In the genomic region with DNA sequence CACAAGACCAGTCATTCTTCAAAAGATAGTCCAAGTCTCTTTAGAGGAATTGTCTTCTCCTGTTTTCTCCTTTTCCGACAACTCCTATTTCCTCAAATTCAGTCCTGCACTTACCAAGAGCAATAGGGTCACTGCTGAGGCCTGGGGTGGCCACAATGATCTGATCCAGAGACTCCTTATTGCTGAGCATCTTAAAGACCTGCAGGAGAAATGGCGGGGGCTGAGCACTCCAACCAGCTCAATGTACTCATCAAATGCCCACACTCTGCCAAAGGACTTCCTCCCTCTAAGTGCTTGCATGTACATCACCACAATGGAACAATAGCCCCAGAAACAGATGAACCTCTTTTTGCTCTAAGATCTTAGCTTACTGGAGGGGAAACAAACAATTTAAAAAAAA, we compare ENCODE assay signal across 26 cellular contexts.
"Had no signal": no experiment of that assay in that cellular context is flagged by ENCODE, and none has a peak within 500 bp of the region (broad histone marks: within the 10 kb centered on the region; RNA-seq: fewer than 3 reads in every experiment).

No MANE protein-coding gene starts in this region.

- FAIRE-seq: kidney had no signal

- H3K27ac Mint-ChIP-seq: activated CD4-positive, alpha-beta memory T cell treated with anti-CD3 and anti-CD28 coated beads, Interleukin-2, amount 10 ng/mL, durations not matched to agents 7 days and 5 days; activated CD4-positive, alpha-beta T cell treated with anti-CD3 and anti-CD28 coated beads, Interleukin-2, amount 10 ng/mL, durations not matched to agents 7 days and 5 days; activated naive CD4-positive, alpha-beta T cell treated with anti-CD3 and anti-CD28 coated beads for 36 hours; activated naive CD8-positive, alpha-beta T cell treated with anti-CD3 and anti-CD28 coated beads for 36 hours; mesothelial cell of epicardium; naive B cell had no signal

- H3K4me3 ChIP-seq: colonic mucosa, ovary, prostate gland, smooth muscle cell, testis, transverse colon had no signal

- H3K4me1 Mint-ChIP-seq: mesothelial cell of epicardium had no signal

- DNase-seq: activated CD4-positive, alpha-beta memory T cell treated with anti-CD3 and anti-CD28 coated beads, Interleukin-2, amount 10 ng/mL, durations not matched to agents 7 days and 5 days; activated CD4-positive, alpha-beta T cell treated with anti-CD3 and anti-CD28 coated beads for 1 hour; activated CD4-positive, alpha-beta T cell treated with anti-CD3 and anti-CD28 coated beads, Interleukin-2, amount 10 ng/mL, durations not matched to agents 7 days and 5 days; activated naive CD4-positive, alpha-beta T cell treated with anti-CD3 and anti-CD28 coated beads for 36 hours; activated naive CD8-positive, alpha-beta T cell treated with anti-CD3 and anti-CD28 coated beads for 36 hours; activated T-cell treated with anti-CD3 and anti-CD28 coated beads, Interleukin-2, amount 50 U/mL, for 48 hours; amniotic stem cell; central memory CD4-positive, alpha-beta T cell; colonic mucosa; foreskin fibroblast; hippocampal formation; kidney; left colon; mammary epithelial cell; naive B cell; ovary; SK-N-SH; stimulated activated CD4-positive, alpha-beta T cell treated with anti-CD3 and anti-CD28 coated beads, Interleukin-1b, Interleukin-23, amount 100 ng/mL, for 48 hours; stimulated activated naive CD4-positive, alpha-beta T cell; T-helper 2 cell; testis; transverse colon had no signal

- H3K27me3 ChIP-seq: colonic mucosa, ovary, testis, transverse colon had no signal

- ATAC-seq: esophagus mucosa, left colon had no signal

- H3K36me3 ChIP-seq: ovary had no signal

- H3K9me3 Mint-ChIP-seq: activated CD4-positive, alpha-beta memory T cell treated with anti-CD3 and anti-CD28 coated beads, Interleukin-2, amount 10 ng/mL, durations not matched to agents 7 days and 5 days; activated CD4-positive, alpha-beta T cell treated with anti-CD3 and anti-CD28 coated beads, Interleukin-2, amount 10 ng/mL, durations not matched to agents 7 days and 5 days; activated naive CD4-positive, alpha-beta T cell treated with anti-CD3 and anti-CD28 coated beads for 36 hours; activated naive CD8-positive, alpha-beta T cell treated with anti-CD3 and anti-CD28 coated beads for 36 hours; mesothelial cell of epicardium; naive B cell had no signal

- H3K27me3 Mint-ChIP-seq: activated CD4-positive, alpha-beta memory T cell treated with anti-CD3 and anti-CD28 coated beads, Interleukin-2, amount 10 ng/mL, durations not matched to agents 7 days and 5 days; activated CD4-positive, alpha-beta T cell treated with anti-CD3 and anti-CD28 coated beads, Interleukin-2, amount 10 ng/mL, durations not matched to agents 7 days and 5 days; activated naive CD8-positive, alpha-beta T cell treated with anti-CD3 and anti-CD28 coated beads for 36 hours; naive B cell had no signal

- H3K4me3 Mint-ChIP-seq: activated CD4-positive, alpha-beta memory T cell treated with anti-CD3 and anti-CD28 coated beads, Interleukin-2, amount 10 ng/mL, durations not matched to agents 7 days and 5 days; activated CD4-positive, alpha-beta T cell treated with anti-CD3 and anti-CD28 coated beads, Interleukin-2, amount 10 ng/mL, durations not matched to agents 7 days and 5 days; activated naive CD4-positive, alpha-beta T cell treated with anti-CD3 and anti-CD28 coated beads for 36 hours; activated naive CD8-positive, alpha-beta T cell treated with anti-CD3 and anti-CD28 coated beads for 36 hours; mesothelial cell of epicardium; naive B cell had no signal
